ENCODE assay signal across 24 cellular contexts in the genomic region with DNA sequence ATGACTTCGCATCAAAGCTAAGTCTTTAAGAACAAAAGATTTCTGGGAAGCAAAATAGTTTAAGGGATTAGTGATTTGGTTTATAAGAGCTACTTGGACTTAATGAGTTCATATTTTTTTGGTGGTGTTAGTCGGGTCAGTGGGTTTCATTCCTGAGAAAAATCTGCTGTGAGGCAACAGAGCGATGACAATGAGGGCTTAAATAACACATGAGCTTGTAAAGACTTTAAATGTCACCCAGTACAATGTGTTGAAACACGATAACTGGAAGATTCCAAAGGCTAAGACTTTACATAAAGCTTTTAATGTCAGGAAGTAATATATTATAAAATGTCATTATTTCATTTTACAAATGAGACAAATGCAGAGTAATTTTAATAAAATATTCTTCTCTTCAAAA.
"Had no signal": no experiment of that assay in that cellular context is flagged by ENCODE, and none has a peak within 500 bp of the region (broad histone marks: within the 10 kb centered on the region; RNA-seq: fewer than 3 reads in every experiment).

No MANE protein-coding gene starts in this region.

- DNase-seq: activated CD4-positive, alpha-beta T cell treated with anti-CD3 and anti-CD28 coated beads for 4 hours; activated CD4-positive, alpha-beta T cell treated with anti-CD3 and anti-CD28 coated beads, Interleukin-2, amount 50 U/mL, for 48 hours; activated CD4-positive, CD25-positive, alpha-beta regulatory T cell; activated CD8-positive, alpha-beta memory T cell treated with anti-CD3 and anti-CD28 coated beads, Interleukin-2, amount 50 U/mL, for 48 hours; activated naive CD4-positive, alpha-beta T cell; activated T-cell treated with anti-CD3 and anti-CD28 coated beads, Interleukin-2, amount 50 U/mL, for 4 hours; adrenal gland; central memory CD4-positive, alpha-beta T cell; effector memory CD8-positive, alpha-beta T cell; gastrocnemius medialis; hippocampal formation; nephron progenitor cell; posterior cingulate gyrus; stimulated activated CD4-positive, alpha-beta T cell treated with anti-CD3 and anti-CD28 coated beads, Interleukin-4, amount 100 ng/mL, for 4 hours; stimulated activated naive CD8-positive, alpha-beta T cell treated with anti-CD3 and anti-CD28 coated beads, Interleukin-15, amount 100 ng/mL, for 72 hours; T-helper 17 cell had no signal

- H3K36me3 Mint-ChIP-seq: activated naive CD8-positive, alpha-beta T cell; memory B cell had no signal

- H3K4me3 Mint-ChIP-seq: activated naive CD8-positive, alpha-beta T cell; activated T-cell treated with anti-CD3 and anti-CD28 coated beads, Interleukin-2, amount 50 U/mL, for 4 hours; effector memory CD8-positive, alpha-beta T cell; memory B cell; nephron progenitor cell; stimulated activated naive CD8-positive, alpha-beta T cell treated with anti-CD3 and anti-CD28 coated beads, Interleukin-15, amount 100 ng/mL, for 72 hours; T-helper 17 cell had no signal

- H3K4me3 ChIP-seq: adrenal gland, ascending aorta, esophagus muscularis mucosa, gastrocnemius medialis, right atrium auricular region, suprapubic skin, tibial nerve had no signal

- H3K4me1 Mint-ChIP-seq: memory B cell; stimulated activated naive CD8-positive, alpha-beta T cell treated with anti-CD3 and anti-CD28 coated beads, Interleukin-15, amount 100 ng/mL, for 72 hours; T-helper 17 cell had no signal

- H3K36me3 ChIP-seq: adrenal gland, ascending aorta, esophagus muscularis mucosa, gastrocnemius medialis, right atrium auricular region, suprapubic skin, tibial nerve had no signal

- H3K27ac Mint-ChIP-seq: activated naive CD8-positive, alpha-beta T cell; activated T-helper 2 cell treated with anti-CD3 and anti-CD28 coated beads, Interferon-gamma antibody, Interleukin-2, Interleukin-4, amounts not matched to agents 10 μg/mL and 5 μg/mL and 100 μg/mL, durations not matched to agents 14 hours and 24 hours and 36 hours; effector memory CD8-positive, alpha-beta T cell; memory B cell; stimulated activated naive CD8-positive, alpha-beta T cell treated with anti-CD3 and anti-CD28 coated beads, Interleukin-15, amount 100 ng/mL, for 72 hours; T-helper 17 cell had no signal

- H3K27me3 ChIP-seq: adrenal gland, ascending aorta, esophagus muscularis mucosa, gastrocnemius medialis, right atrium auricular region, suprapubic skin, tibial nerve had no signal

- H3K9me3 ChIP-seq: adrenal gland, ascending aorta, esophagus muscularis mucosa, gastrocnemius medialis, right atrium auricular region, suprapubic skin, tibial nerve had no signal

- ATAC-seq: activated T-cell treated with anti-CD3 and anti-CD28 coated beads, Interleukin-2, amount 50 U/mL, for 4 hours; effector memory CD8-positive, alpha-beta T cell; gastrocnemius medialis; stimulated activated naive CD8-positive, alpha-beta T cell treated with anti-CD3 and anti-CD28 coated beads, Interleukin-15, amount 100 ng/mL, for 72 hours; T-helper 17 cell had no signal

- H3K4me1 ChIP-seq: adrenal gland, ascending aorta, esophagus muscularis mucosa, right atrium auricular region, tibial nerve had no signal

- H3K27me3 Mint-ChIP-seq: memory B cell had no signal

- H3K27ac ChIP-seq: adrenal gland, ascending aorta, esophagus muscularis mucosa, gastrocnemius medialis, right atrium auricular region, suprapubic skin, tibial nerve had no signal

- H3K9me3 Mint-ChIP-seq: activated T-cell treated with anti-CD3 and anti-CD28 coated beads, Interleukin-2, amount 50 U/mL, for 4 hours; activated T-helper 2 cell treated with anti-CD3 and anti-CD28 coated beads, Interferon-gamma antibody, Interleukin-2, Interleukin-4, amounts not matched to agents 10 μg/mL and 5 μg/mL and 100 μg/mL, durations not matched to agents 14 hours and 24 hours and 36 hours; effector memory CD8-positive, alpha-beta T cell; memory B cell; nephron progenitor cell; stimulated activated naive CD8-positive, alpha-beta T cell treated with anti-CD3 and anti-CD28 coated beads, Interleukin-15, amount 100 ng/mL, for 72 hours had no signal
